14 cellular contexts compared by ENCODE assay signal in the genomic region with DNA sequence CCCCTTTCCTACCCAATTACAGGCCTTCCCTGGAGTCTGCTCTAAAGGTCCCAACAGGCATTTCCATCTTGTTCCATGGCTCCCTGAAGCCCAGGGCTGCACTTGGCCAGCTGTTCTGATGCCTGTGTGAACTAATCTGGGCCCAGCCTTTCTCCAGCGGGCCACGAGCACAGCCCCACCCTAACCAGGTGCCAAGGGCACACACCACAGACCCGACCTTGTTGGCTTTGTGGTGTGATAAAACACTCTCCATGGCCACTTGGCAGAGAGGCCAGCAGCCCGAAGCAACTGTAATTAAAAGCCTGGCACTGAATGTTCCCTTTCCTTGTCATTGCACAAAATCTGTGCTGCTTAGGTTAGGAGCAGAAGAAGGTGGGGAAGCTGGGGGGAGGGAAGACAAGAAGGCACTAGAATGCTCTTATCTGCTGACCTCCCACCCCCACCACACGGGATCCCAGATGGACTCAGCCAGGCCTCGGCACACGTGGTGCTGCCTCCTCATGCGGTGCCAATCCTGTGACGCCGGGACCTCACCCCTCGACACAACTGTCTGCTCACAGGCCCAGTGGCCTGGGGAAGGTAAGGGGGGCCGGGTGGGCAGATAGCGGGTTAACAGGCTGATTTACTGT. TPM values are rescaled to one million over a fixed set of nuclear protein-coding genes. Genes with fewer than 3 reads are reported as not detected.
DNase-seq lines count a peak whose midpoint lies in the region; ATAC-seq, FAIRE-seq and TF ChIP-seq lines count a peak whose summit lies in the region.
"Had no signal": no experiment of that assay in that cellular context is flagged by ENCODE, and none has a peak within 500 bp of the region (broad histone marks: within the 10 kb centered on the region; RNA-seq: fewer than 3 reads in every experiment).

No MANE protein-coding gene starts in this region.

- H3K36me3 ChIP-seq in cardiac muscle cell (peaks cover 4% of the 10 kb centered on the region), prostate gland (peaks cover 0 to 8% of the 10 kb centered on the region in 2 donors)

- H3K4me1 Mint-ChIP-seq in activated T-helper 17 cell treated with anti-CD3 and anti-CD28 coated beads, Interleukin-2, amount 50 U/mL, for 72 hours: peaks cover 10% of the 10 kb centered on the region
- H3K4me1 Mint-ChIP-seq: activated naive CD4-positive, alpha-beta T cell treated with anti-CD3 and anti-CD28 coated beads, Interleukin-2, amount 50 U/mL, for 24 hours had no signal

- H3K4me3 ChIP-seq in cardiac muscle cell (no peak overlapping the region), prostate gland (no peak overlapping the region)

- peaks cover 52% of the 10 kb centered on the region for H3K36me3 Mint-ChIP-seq in activated T-helper 17 cell treated with anti-CD3 and anti-CD28 coated beads, Interleukin-2, amount 50 U/mL, for 72 hours (ENCODE audit: low read depth)

- 27% methylated on average over 13 of the region's 13 CpGs for WGBS in prostate gland

- no peak overlapping the region for H3K4me3 Mint-ChIP-seq in activated T-helper 17 cell treated with anti-CD3 and anti-CD28 coated beads, Interleukin-2, amount 50 U/mL, for 72 hours
- H3K4me3 Mint-ChIP-seq: activated B cell treated with CpG ODN at 0.5 μM for 24 hours; activated naive CD4-positive, alpha-beta T cell treated with anti-CD3 and anti-CD28 coated beads, Interleukin-2, amount 50 U/mL, for 24 hours had no signal

- H3K27me3 ChIP-seq in cardiac muscle cell (no peaks in the 10 kb centered on the region), prostate gland (replicated peaks; ENCODE audit: insufficient read depth) (no peaks in the 10 kb centered on the region)

- peak; percentile 32 for DNase-seq in Ammon's horn (ENCODE audit: low spot score)
- DNase-seq in cardiac muscle cell (ENCODE audit: low read depth in 1 of 2, low spot score in 1 of 2): peak in 1 of 2 donors; percentile 36
- peak; percentile 35 for DNase-seq in prostate gland (ENCODE audit: low spot score)
- DNase-seq in GM12892 (ENCODE audit: insufficient read length): no peak
- no peak for DNase-seq in putamen (ENCODE audit: low spot score)
- DNase-seq in KBM-7: no peak
- DNase-seq: activated B cell treated with CpG ODN at 0.5 μM for 24 hours, NCI-H1105 treated with DMSO at 0.1 percent for 48 hours had no signal

- H3K27me3 Mint-ChIP-seq in activated T-helper 17 cell treated with anti-CD3 and anti-CD28 coated beads, Interleukin-2, amount 50 U/mL, for 72 hours: no peaks in the 10 kb centered on the region
- H3K27me3 Mint-ChIP-seq: activated B cell treated with CpG ODN at 0.5 μM for 24 hours; activated naive CD4-positive, alpha-beta T cell treated with anti-CD3 and anti-CD28 coated beads, Interleukin-2, amount 50 U/mL, for 24 hours had no signal

- in situ Hi-C loops in KBM-7 (cut with MboI; ENCODE audit: low pct_unique_long_range_greater_than_20kb, low sequenced_read_pairs): no loop called here

- no peak for ATAC-seq in activated T-helper 17 cell treated with anti-CD3 and anti-CD28 coated beads, Interleukin-2, amount 50 U/mL, for 72 hours (replicated peaks)
- ATAC-seq in HG03520 (IDR thresholded peaks at IDR 0.05; ENCODE audit: unreplicated experiment): no peak
- ATAC-seq: esophagus mucosa had no signal

- FAIRE-seq in GM12892 (lab: Jason Lieb, UNC): no peak
- FAIRE-seq: RCC 7860 had no signal

- TF ChIP-seq CTCF in cardiac muscle cell (IDR thresholded peaks at IDR 0.05; ENCODE audit: low read depth, low read length) (no peak), prostate gland (IDR thresholded peaks at IDR 0.05) (no peak)

- TF ChIP-seq POLR2A in prostate gland (IDR thresholded peaks at IDR 0.05): no peak
- no peak for TF ChIP-seq POLR2A in GM12892 (IDR thresholded peaks at IDR 0.05; ENCODE audit: low read depth, low read length)

- H3K27ac Mint-ChIP-seq in activated T-helper 17 cell treated with anti-CD3 and anti-CD28 coated beads, Interleukin-2, amount 50 U/mL, for 72 hours: peak overlapping the region; percentile 14
- H3K27ac Mint-ChIP-seq: activated B cell treated with CpG ODN at 0.5 μM for 24 hours; activated naive CD4-positive, alpha-beta T cell treated with anti-CD3 and anti-CD28 coated beads, Interleukin-2, amount 50 U/mL, for 24 hours had no signal

- intact Hi-C loops in prostate gland (cut with DNase I): no loop called here

- no peaks in the 10 kb centered on the region for H3K9me3 Mint-ChIP-seq in activated T-helper 17 cell treated with anti-CD3 and anti-CD28 coated beads, Interleukin-2, amount 50 U/mL, for 72 hours
- H3K9me3 Mint-ChIP-seq: activated B cell treated with CpG ODN at 0.5 μM for 24 hours; activated naive CD4-positive, alpha-beta T cell treated with anti-CD3 and anti-CD28 coated beads, Interleukin-2, amount 50 U/mL, for 24 hours had no signal

- H3K27ac ChIP-seq in cardiac muscle cell (peak overlapping the region; percentile 16), prostate gland (peak overlapping the region; percentile 53 to 54)

- H3K9me3 ChIP-seq in cardiac muscle cell (ENCODE audit: low read depth): no peaks in the 10 kb centered on the region
- H3K9me3 ChIP-seq in prostate gland: no peaks in the 10 kb centered on the region

- H3K4me1 ChIP-seq in cardiac muscle cell (ENCODE audit: low read depth) (peaks cover 9% of the 10 kb centered on the region), prostate gland (replicated peaks) (peaks cover 12% of the 10 kb centered on the region)

RNA-seq across cellular contexts. Expression of a gene that starts 9.9 kb away (rescaled TPM):
- total RNA-seq in activated T-helper 17 cell treated with anti-CD3 and anti-CD28 coated beads, Interleukin-2, amount 50 U/mL, for 72 hours: not detected
- total RNA-seq in cardiac muscle cell: not detected in 2 replicates
- polyA plus RNA-seq in cardiac muscle cell: not detected in 2 replicates
- not detected for total RNA-seq in prostate gland
- polyA plus RNA-seq in GM12892 (2012; ENCODE audit: missing spikeins): not detected
- total RNA-seq: activated B cell treated with CpG ODN at 0.5 μM for 24 hours, esophagus mucosa, liver had no signal

RNA-seq across cellular contexts. Expression of a gene that starts 17.3 kb away (rescaled TPM):
- 10 to 100 TPM; 32.7 to 51.5 TPM for total RNA-seq in activated T-helper 17 cell treated with anti-CD3 and anti-CD28 coated beads, Interleukin-2, amount 50 U/mL, for 72 hours
- 89.5 and 97.8 TPM in 2 replicates for total RNA-seq in cardiac muscle cell
- 89.3 and 109 TPM in 2 replicates for polyA plus RNA-seq in cardiac muscle cell
- total RNA-seq in prostate gland: 10 to 100 TPM; 83.1 to 99.5 TPM
- 47.0 TPM for polyA plus RNA-seq in GM12892 (2012; ENCODE audit: missing spikeins)

RNA-seq across cellular contexts. Expression of a gene that starts 51.1 kb away (rescaled TPM):
- total RNA-seq in activated T-helper 17 cell treated with anti-CD3 and anti-CD28 coated beads, Interleukin-2, amount 50 U/mL, for 72 hours: not detected
- total RNA-seq in cardiac muscle cell: 10.3 and 11.3 TPM in 2 replicates
- polyA plus RNA-seq in cardiac muscle cell: 4.4 and 9.1 TPM in 2 replicates
- total RNA-seq in prostate gland: 100 to 1,000 TPM; 103 to 134 TPM
- 0.13 TPM for polyA plus RNA-seq in GM12892 (2012; ENCODE audit: missing spikeins)
- total RNA-seq: activated B cell treated with CpG ODN at 0.5 μM for 24 hours had no signal

Comparison
In these comparisons a context has a peak if more than half of its experiments do, and no peak if none do; other contexts are left out.
1. DNase-seq: peak in Ammon's horn (single experiment) and prostate gland (single experiment); none in GM12892 (single experiment), putamen (single experiment) and KBM-7 (single experiment).